Comparison of ENCODE assay signal across 1 cellular context in genomic region chr7:21345361-21345760, GRCh38.
TF ChIP-seq lines count a peak whose summit lies in the region.

No MANE protein-coding gene starts in this region.

TF ChIP-seq in WTC11, 78 proteins besides CTCF, POLR2A, EP300 and RAD21 (continued from another document):
- no peak for TF ChIP-seq STAT6 (CRISPR knock-in tag; conservative IDR thresholded peaks at IDR 0.05; ENCODE audit: low read depth)
- no peak for TF ChIP-seq ZNF219 (CRISPR knock-in tag; IDR thresholded peaks at IDR 0.05; ENCODE audit: borderline replicate concordance)
- TF ChIP-seq NR1H2 (CRISPR knock-in tag; IDR thresholded peaks at IDR 0.05), result no peak
- TF ChIP-seq ZNF281 (CRISPR knock-in tag; IDR thresholded peaks at IDR 0.05), result no peak
- TF ChIP-seq MLX (CRISPR knock-in tag; IDR thresholded peaks at IDR 0.05), result no peak
- no peak for TF ChIP-seq TEAD4 (CRISPR knock-in tag; IDR thresholded peaks at IDR 0.05)
- no peak for TF ChIP-seq NFYB (CRISPR knock-in tag; conservative IDR thresholded peaks at IDR 0.05; ENCODE audit: low read depth)
- TF ChIP-seq ZNF263 (CRISPR knock-in tag; IDR thresholded peaks at IDR 0.05; ENCODE audit: low read depth), result no peak
- TF ChIP-seq CREB1 (CRISPR knock-in tag; IDR thresholded peaks at IDR 0.05), result no peak
- no peak for TF ChIP-seq ZNF416 (CRISPR knock-in tag; IDR thresholded peaks at IDR 0.05)
